2 cellular contexts compared by ENCODE assay signal in the genomic region with DNA sequence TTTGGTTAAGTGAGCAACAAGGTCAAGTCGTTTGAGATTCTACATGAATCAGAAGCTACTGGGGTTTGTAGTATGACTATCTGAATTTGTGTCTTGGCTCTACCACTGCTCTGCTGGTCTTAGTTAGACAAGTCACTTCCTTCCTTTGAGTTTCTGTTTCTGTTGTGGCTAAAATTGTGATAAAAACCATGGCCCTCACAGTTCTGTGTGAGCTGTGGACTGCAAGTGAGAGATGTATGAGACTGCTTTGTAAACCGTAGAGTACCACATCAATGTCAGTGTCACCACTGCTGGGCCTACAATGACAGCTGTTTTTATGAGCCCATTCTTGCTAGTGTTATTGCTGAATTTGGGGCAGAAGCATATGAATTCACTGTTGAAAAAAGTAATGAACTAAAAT.
A peak's percentile ranks its signal among the peaks of the same experiment; 100 is the strongest.
TF ChIP-seq lines count a peak whose summit lies in the region.

No MANE protein-coding gene starts in this region.

TF ChIP-seq in GM12878, 131 proteins besides CTCF, POLR2A, EP300 and RAD21 (continued from another document):
- TF ChIP-seq, protein P1, sequence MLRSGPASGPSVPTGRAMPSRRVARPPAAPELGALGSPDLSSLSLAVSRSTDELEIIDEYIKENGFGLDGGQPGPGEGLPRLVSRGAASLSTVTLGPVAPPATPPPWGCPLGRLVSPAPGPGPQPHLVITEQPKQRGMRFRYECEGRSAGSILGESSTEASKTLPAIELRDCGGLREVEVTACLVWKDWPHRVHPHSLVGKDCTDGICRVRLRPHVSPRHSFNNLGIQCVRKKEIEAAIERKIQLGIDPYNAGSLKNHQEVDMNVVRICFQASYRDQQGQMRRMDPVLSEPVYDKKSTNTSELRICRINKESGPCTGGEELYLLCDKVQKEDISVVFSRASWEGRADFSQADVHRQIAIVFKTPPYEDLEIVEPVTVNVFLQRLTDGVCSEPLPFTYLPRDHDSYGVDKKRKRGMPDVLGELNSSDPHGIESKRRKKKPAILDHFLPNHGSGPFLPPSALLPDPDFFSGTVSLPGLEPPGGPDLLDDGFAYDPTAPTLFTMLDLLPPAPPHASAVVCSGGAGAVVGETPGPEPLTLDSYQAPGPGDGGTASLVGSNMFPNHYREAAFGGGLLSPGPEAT (IDR thresholded peaks at IDR 0.05; ENCODE audit: low read depth): no peak
- TF ChIP-seq CEBPB (IDR thresholded peaks at IDR 0.05; ENCODE audit: borderline replicate concordance in 1 of 2, low read depth in 2 of 2, low read length in 2 of 2) (no peak), JUND (IDR thresholded peaks at IDR 0.05; ENCODE audit: low read depth, low read length) (no peak), EZH2 (IDR thresholded peaks at IDR 0.05; ENCODE audit: borderline replicate concordance, control insufficient read depth, low read depth, low read length) (no peak), HCFC1 (IDR thresholded peaks at IDR 0.05; ENCODE audit: low read length) (no peak), RFX5 (IDR thresholded peaks at IDR 0.05; ENCODE audit: low read depth, low read length) (no peak), ZNF207 (IDR thresholded peaks at IDR 0.05; ENCODE audit: borderline replicate concordance) (no peak), HDAC6 (IDR thresholded peaks at IDR 0.05; ENCODE audit: unreplicated experiment) (no peak), SPI1 (IDR thresholded peaks at IDR 0.05; ENCODE audit: borderline replicate concordance, insufficient read depth, low read depth, low read length) (peak; percentile 65), ZNF622 (IDR thresholded peaks at IDR 0.05) (no peak), RUNX3 (IDR thresholded peaks at IDR 0.05; ENCODE audit: low read length) (peak; percentile 52), RCOR1 (conservative IDR thresholded peaks at IDR 0.05; ENCODE audit: low read depth, low read length) (no peak)
- TF ChIP-seq, protein P2, sequence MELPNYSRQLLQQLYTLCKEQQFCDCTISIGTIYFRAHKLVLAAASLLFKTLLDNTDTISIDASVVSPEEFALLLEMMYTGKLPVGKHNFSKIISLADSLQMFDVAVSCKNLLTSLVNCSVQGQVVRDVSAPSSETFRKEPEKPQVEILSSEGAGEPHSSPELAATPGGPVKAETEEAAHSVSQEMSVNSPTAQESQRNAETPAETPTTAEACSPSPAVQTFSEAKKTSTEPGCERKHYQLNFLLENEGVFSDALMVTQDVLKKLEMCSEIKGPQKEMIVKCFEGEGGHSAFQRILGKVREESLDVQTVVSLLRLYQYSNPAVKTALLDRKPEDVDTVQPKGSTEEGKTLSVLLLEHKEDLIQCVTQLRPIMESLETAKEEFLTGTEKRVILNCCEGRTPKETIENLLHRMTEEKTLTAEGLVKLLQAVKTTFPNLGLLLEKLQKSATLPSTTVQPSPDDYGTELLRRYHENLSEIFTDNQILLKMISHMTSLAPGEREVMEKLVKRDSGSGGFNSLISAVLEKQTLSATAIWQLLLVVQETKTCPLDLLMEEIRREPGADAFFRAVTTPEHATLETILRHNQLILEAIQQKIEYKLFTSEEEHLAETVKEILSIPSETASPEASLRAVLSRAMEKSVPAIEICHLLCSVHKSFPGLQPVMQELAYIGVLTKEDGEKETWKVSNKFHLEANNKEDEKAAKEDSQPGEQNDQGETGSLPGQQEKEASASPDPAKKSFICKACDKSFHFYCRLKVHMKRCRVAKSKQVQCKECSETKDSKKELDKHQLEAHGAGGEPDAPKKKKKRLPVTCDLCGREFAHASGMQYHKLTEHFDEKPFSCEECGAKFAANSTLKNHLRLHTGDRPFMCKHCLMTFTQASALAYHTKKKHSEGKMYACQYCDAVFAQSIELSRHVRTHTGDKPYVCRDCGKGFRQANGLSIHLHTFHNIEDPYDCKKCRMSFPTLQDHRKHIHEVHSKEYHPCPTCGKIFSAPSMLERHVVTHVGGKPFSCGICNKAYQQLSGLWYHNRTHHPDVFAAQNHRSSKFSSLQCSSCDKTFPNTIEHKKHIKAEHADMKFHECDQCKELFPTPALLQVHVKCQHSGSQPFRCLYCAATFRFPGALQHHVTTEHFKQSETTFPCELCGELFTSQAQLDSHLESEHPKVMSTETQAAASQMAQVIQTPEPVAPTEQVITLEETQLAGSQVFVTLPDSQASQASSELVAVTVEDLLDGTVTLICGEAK (IDR thresholded peaks at IDR 0.05; ENCODE audit: borderline replicate concordance): no peak
- TF ChIP-seq, protein P3, sequence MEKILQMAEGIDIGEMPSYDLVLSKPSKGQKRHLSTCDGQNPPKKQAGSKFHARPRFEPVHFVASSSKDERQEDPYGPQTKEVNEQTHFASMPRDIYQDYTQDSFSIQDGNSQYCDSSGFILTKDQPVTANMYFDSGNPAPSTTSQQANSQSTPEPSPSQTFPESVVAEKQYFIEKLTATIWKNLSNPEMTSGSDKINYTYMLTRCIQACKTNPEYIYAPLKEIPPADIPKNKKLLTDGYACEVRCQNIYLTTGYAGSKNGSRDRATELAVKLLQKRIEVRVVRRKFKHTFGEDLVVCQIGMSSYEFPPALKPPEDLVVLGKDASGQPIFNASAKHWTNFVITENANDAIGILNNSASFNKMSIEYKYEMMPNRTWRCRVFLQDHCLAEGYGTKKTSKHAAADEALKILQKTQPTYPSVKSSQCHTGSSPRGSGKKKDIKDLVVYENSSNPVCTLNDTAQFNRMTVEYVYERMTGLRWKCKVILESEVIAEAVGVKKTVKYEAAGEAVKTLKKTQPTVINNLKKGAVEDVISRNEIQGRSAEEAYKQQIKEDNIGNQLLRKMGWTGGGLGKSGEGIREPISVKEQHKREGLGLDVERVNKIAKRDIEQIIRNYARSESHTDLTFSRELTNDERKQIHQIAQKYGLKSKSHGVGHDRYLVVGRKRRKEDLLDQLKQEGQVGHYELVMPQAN (conservative IDR thresholded peaks at IDR 0.05): no peak
- TF ChIP-seq, protein P4, sequence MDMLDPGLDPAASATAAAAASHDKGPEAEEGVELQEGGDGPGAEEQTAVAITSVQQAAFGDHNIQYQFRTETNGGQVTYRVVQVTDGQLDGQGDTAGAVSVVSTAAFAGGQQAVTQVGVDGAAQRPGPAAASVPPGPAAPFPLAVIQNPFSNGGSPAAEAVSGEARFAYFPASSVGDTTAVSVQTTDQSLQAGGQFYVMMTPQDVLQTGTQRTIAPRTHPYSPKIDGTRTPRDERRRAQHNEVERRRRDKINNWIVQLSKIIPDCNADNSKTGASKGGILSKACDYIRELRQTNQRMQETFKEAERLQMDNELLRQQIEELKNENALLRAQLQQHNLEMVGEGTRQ (IDR thresholded peaks at IDR 0.05; ENCODE audit: borderline replicate concordance, low read depth, low read length): no peak
- TF ChIP-seq, protein P5, sequence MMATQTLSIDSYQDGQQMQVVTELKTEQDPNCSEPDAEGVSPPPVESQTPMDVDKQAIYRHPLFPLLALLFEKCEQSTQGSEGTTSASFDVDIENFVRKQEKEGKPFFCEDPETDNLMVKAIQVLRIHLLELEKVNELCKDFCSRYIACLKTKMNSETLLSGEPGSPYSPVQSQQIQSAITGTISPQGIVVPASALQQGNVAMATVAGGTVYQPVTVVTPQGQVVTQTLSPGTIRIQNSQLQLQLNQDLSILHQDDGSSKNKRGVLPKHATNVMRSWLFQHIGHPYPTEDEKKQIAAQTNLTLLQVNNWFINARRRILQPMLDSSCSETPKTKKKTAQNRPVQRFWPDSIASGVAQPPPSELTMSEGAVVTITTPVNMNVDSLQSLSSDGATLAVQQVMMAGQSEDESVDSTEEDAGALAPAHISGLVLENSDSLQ (IDR thresholded peaks at IDR 0.05): peak; percentile 53; the same call in 1 of the 2 replicates
TF ChIP-seq in GM12878: peak in this region for 3.

TF ChIP-seq in SK-N-SH treated with all-trans-retinoic acid at 6 μM for 48 hours, 23 proteins besides CTCF, POLR2A, EP300 and RAD21 (continued from another document):
- TF ChIP-seq, protein P6, sequence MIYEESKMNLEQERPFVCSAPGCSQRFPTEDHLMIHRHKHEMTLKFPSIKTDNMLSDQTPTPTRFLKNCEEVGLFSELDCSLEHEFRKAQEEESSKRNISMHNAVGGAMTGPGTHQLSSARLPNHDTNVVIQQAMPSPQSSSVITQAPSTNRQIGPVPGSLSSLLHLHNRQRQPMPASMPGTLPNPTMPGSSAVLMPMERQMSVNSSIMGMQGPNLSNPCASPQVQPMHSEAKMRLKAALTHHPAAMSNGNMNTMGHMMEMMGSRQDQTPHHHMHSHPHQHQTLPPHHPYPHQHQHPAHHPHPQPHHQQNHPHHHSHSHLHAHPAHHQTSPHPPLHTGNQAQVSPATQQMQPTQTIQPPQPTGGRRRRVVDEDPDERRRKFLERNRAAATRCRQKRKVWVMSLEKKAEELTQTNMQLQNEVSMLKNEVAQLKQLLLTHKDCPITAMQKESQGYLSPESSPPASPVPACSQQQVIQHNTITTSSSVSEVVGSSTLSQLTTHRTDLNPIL (CRISPR knock-in tag; IDR thresholded peaks at IDR 0.05; ENCODE audit: low read depth): no peak
- TF ChIP-seq TOX (CRISPR knock-in tag; IDR thresholded peaks at IDR 0.05; ENCODE audit: borderline replicate concordance) (no peak), ISL1 (CRISPR knock-in tag; IDR thresholded peaks at IDR 0.05) (no peak), GLIS3 (CRISPR knock-in tag; IDR thresholded peaks at IDR 0.05) (no peak), ZFP30 (CRISPR knock-in tag; IDR thresholded peaks at IDR 0.05) (no peak), ZC3H10 (CRISPR knock-in tag; IDR thresholded peaks at IDR 0.05) (no peak)
- TF ChIP-seq, protein P7, sequence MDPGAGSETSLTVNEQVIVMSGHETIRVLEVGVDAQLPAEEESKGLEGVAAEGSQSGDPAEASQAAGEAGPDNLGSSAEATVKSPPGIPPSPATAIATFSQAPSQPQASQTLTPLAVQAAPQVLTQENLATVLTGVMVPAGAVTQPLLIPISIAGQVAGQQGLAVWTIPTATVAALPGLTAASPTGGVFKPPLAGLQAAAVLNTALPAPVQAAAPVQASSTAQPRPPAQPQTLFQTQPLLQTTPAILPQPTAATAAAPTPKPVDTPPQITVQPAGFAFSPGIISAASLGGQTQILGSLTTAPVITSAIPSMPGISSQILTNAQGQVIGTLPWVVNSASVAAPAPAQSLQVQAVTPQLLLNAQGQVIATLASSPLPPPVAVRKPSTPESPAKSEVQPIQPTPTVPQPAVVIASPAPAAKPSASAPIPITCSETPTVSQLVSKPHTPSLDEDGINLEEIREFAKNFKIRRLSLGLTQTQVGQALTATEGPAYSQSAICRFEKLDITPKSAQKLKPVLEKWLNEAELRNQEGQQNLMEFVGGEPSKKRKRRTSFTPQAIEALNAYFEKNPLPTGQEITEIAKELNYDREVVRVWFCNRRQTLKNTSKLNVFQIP (CRISPR knock-in tag; IDR thresholded peaks at IDR 0.05; ENCODE audit: borderline replicate concordance, low read depth): no peak
- TF ChIP-seq, protein P8, sequence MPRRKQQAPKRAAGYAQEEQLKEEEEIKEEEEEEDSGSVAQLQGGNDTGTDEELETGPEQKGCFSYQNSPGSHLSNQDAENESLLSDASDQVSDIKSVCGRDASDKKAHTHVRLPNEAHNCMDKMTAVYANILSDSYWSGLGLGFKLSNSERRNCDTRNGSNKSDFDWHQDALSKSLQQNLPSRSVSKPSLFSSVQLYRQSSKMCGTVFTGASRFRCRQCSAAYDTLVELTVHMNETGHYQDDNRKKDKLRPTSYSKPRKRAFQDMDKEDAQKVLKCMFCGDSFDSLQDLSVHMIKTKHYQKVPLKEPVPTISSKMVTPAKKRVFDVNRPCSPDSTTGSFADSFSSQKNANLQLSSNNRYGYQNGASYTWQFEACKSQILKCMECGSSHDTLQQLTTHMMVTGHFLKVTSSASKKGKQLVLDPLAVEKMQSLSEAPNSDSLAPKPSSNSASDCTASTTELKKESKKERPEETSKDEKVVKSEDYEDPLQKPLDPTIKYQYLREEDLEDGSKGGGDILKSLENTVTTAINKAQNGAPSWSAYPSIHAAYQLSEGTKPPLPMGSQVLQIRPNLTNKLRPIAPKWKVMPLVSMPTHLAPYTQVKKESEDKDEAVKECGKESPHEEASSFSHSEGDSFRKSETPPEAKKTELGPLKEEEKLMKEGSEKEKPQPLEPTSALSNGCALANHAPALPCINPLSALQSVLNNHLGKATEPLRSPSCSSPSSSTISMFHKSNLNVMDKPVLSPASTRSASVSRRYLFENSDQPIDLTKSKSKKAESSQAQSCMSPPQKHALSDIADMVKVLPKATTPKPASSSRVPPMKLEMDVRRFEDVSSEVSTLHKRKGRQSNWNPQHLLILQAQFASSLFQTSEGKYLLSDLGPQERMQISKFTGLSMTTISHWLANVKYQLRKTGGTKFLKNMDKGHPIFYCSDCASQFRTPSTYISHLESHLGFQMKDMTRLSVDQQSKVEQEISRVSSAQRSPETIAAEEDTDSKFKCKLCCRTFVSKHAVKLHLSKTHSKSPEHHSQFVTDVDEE (CRISPR knock-in tag; IDR thresholded peaks at IDR 0.05): no peak
TF ChIP-seq in SK-N-SH treated with all-trans-retinoic acid at 6 μM for 48 hours: peak in this region for 0.
